8 cellular contexts compared by ENCODE assay signal in the genomic region with DNA sequence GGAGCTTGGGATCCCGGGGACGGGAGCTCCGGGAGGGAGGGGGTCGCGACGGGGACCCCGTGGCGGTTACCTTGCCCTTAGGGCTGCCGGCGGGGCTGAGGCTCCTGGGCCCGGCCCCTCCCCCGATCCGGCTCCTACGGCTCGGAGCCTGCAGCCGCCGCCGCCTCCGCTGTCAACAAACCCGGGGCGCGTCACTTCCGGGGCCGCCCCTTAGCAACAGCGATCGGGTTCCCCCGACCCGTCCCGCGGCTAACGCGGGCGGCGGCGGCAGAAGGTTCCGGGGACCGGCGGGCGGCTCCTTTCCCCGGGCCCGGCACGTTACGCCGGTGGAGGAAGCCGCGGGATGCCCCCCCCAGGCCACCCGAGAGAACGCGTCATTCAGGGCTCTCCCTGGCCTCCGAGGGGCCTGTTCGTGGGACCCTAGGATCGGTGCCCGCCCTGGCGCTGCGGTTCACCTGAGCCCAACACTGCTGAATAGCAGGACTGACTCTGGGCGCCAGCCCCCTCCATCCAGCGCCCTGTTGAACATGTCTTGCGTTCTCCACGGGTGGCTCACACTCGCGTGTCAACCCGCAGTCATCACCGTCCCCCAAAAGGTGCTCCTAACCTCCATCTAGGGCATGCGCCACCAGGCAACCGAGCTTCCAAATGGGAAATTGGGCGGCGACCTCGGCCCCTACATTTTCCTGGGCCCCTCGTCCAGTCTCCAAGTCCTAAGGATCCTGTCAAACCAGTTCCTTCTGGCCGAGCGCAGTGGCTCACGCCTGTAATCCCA. TPM values are rescaled to one million over a fixed set of nuclear protein-coding genes. Genes with fewer than 3 reads are reported as not detected.
DNase-seq lines count a peak whose midpoint lies in the region; ATAC-seq and TF ChIP-seq lines count a peak whose summit lies in the region.

Gene ZER1, minus strand, starts transcription at position 183 of the 775 bp plus-strand sequence. CDS start 16,362 bp downstream, outside the sequence.

- H3K27me3 Mint-ChIP-seq in Calu3 (ENCODE audit: unreplicated experiment) = no peaks in the 10 kb centered on the region

- H3K4me1 Mint-ChIP-seq in Calu3 (ENCODE audit: low read depth, unreplicated experiment) = peaks cover 8% of the 10 kb centered on the region

- H3K9me3 ChIP-seq in IMR-90 (ENCODE audit: control insufficient read depth, insufficient read depth, low read length) (peaks cover 2% of the 10 kb centered on the region; the same call in 1 of the 2 replicates), mucosa of rectum (ENCODE audit: control insufficient read depth in 2 of 2, low read length in 2 of 2) (no peaks in the 10 kb centered on the region)

- peaks cover 7% of the 10 kb centered on the region; the same call in 1 of the 2 replicates for H3K9me1 ChIP-seq in IMR-90 (ENCODE audit: insufficient read depth, low read length)

- 0 out of 2 replicates have a peak within 1 kb of the TSS, but pooled peaks have one; percentile 10 for H2BK20ac ChIP-seq in IMR-90 (ENCODE audit: low read depth, low read length)

- H2AFZ ChIP-seq in IMR-90 (replicated peaks; ENCODE audit: low read length, poor library complexity) = peak within 1 kb of the TSS; percentile 99

- H3K4ac ChIP-seq in IMR-90 (ENCODE audit: low read depth, low read length) = peak within 1 kb of the TSS; percentile 89

- H2AK9ac ChIP-seq in IMR-90 (replicated peaks; ENCODE audit: low read depth, low read length, poor library complexity) = peak within 1 kb of the TSS; percentile 94

- peaks cover 3% of the 10 kb centered on the region; the same call in 1 of the 2 replicates for H4K20me1 ChIP-seq in IMR-90 (ENCODE audit: insufficient read depth, low read length)

- peak within 1 kb of the TSS; percentile 91 for H2BK5ac ChIP-seq in IMR-90 (ENCODE audit: low read depth, low read length, poor library complexity, severe bottlenecking)

- POLR2A ChIA-PET in IMR-90 (lab: Charles Lee; ENCODE audit: unreplicated experiment) = no interaction called here

- H4K91ac ChIP-seq in IMR-90 (ENCODE audit: insufficient read depth, low read depth, low read length) = peak within 1 kb of the TSS; percentile 88

- CTCF ChIA-PET in Calu3 (lab: Charles Lee) = interaction anchor here (1.6 kb wide), 1 partner anchor 17 kb away, joined by 4 read pairs; no protein-coding TSS in a partner anchor
- CTCF ChIA-PET in IMR-90 (lab: Yijun Ruan, JAX) = interaction anchor here (1.0 to 1.8 kb wide), 2 partner anchors 10 to 11 kb away, joined by 3 to 4 read pairs; no protein-coding TSS in a partner anchor

- H3K56ac ChIP-seq in IMR-90 (ENCODE audit: extremely low read depth, insufficient read depth, low read length) = peak within 1 kb of the TSS; percentile 52

- H3K4me2 ChIP-seq in IMR-90 (ENCODE audit: low read depth, low read length) = peak within 1 kb of the TSS; percentile 100

- no peak for TF ChIP-seq RAD21 in IMR-90 (IDR thresholded peaks at IDR 0.05; ENCODE audit: low read length)

- H2BK120ac ChIP-seq in IMR-90 (ENCODE audit: low read depth, low read length) = peak within 1 kb of the TSS; percentile 52

- H4K8ac ChIP-seq in IMR-90 (ENCODE audit: low read depth in 2 of 2, low read length in 2 of 2) = peak within 1 kb of the TSS; percentile 96 to 97

- H3K27ac ChIP-seq in IMR-90 (ENCODE audit: insufficient read depth, low read length) (peak within 1 kb of the TSS; percentile 95), mucosa of rectum (ENCODE audit: low read depth in 2 of 2, low read length in 2 of 2) (peak within 1 kb of the TSS; percentile 97 to 98)

- peaks cover 5% of the 10 kb centered on the region for H3K4me1 ChIP-seq in IMR-90 (ENCODE audit: control insufficient read depth, insufficient read depth, low read length)
- peaks cover 13 to 15% of the 10 kb centered on the region in 2 donors for H3K4me1 ChIP-seq in mucosa of rectum (ENCODE audit: control insufficient read depth in 2 of 2, insufficient read depth in 2 of 2, low read length in 2 of 2)

- intact Hi-C loops in Calu3 (cut with micrococcal nuclease; ENCODE audit: unreplicated experiment) (no loop called here), IMR-90 (cut with micrococcal nuclease) (loop anchor here (1.0 to 2.0 kb wide), 2 partner anchors 15 to 176 kb away; partner anchors contain the start of gene TBC1D13)

- dilution Hi-C loops in IMR-90 (cut with HindIII; ENCODE audit: low sequenced_read_pairs, unreplicated experiment) = no loop called here

- WGBS in IMR-90 (ENCODE audit: extremely low coverage in 2 of 2, insufficient read length in 1 of 2), 2 experiments = 0% methylated on average over 28 of the region's 72 CpGs; no CpG with 5 or more reads in 1 of the 2 experiments

- H3K36me3 ChIP-seq in IMR-90 (ENCODE audit: control insufficient read depth, insufficient read depth, low read length) (peaks cover 4% of the 10 kb centered on the region), mucosa of rectum (ENCODE audit: control insufficient read depth in 2 of 2, insufficient read depth in 2 of 2, low read length in 2 of 2) (peaks cover 3 to 10% of the 10 kb centered on the region in 2 donors)

- in situ Hi-C loops in IMR-90 (cut with MboI; ENCODE audit: low sequenced_read_pairs) = no loop called here

- no peak for TF ChIP-seq CTCF in Calu3 (IDR thresholded peaks at IDR 0.05; ENCODE audit: unreplicated experiment)
- no peak for TF ChIP-seq CTCF in IMR-90 (conservative IDR thresholded peaks at IDR 0.05; ENCODE audit: low read depth, low read length)
- no peak for TF ChIP-seq CTCF in epithelial cell of proximal tubule (conservative IDR thresholded peaks at IDR 0.05; ENCODE audit: low read depth, low read length)

- peaks cover 5% of the 10 kb centered on the region for H3K9me3 Mint-ChIP-seq in Calu3 (ENCODE audit: low read depth, unreplicated experiment)

- peak; percentile 81 for ATAC-seq in GM21526 (IDR thresholded peaks at IDR 0.05; ENCODE audit: low FRiP score, unreplicated experiment)
- peak; percentile 96 for ATAC-seq in IMR-90 (ENCODE audit: low read depth)

- peak within 1 kb of the TSS; percentile 84 for H3K4me3 Mint-ChIP-seq in Calu3 (ENCODE audit: low read depth, unreplicated experiment)

- TF ChIP-seq POLR2A in IMR-90 (IDR thresholded peaks at IDR 0.05; ENCODE audit: low read depth, low read length) = peak; percentile 15; the same call in 1 of the 2 replicates

- peak within 1 kb of the TSS; percentile 93 for H3K9ac ChIP-seq in IMR-90 (ENCODE audit: low read depth, low read length)
- peak within 1 kb of the TSS; percentile 99 for H3K9ac ChIP-seq in mucosa of rectum (ENCODE audit: low read depth in 1 of 2, low read length in 2 of 2)

- peak within 1 kb of the TSS; percentile 99 for H3K4me3 ChIP-seq in IMR-90 (ENCODE audit: insufficient read depth, low read depth, low read length)
- H3K4me3 ChIP-seq in epithelial cell of proximal tubule (ENCODE audit: low read depth, low read length) = peak within 1 kb of the TSS; percentile 88
- H3K4me3 ChIP-seq in mucosa of rectum (ENCODE audit: low read length in 2 of 2) = peak within 1 kb of the TSS; percentile 91 to 97

- H3K36me3 Mint-ChIP-seq in Calu3 (ENCODE audit: insufficient read depth, unreplicated experiment) = peaks cover 24% of the 10 kb centered on the region

- H3K18ac ChIP-seq in IMR-90 (ENCODE audit: low read depth, low read length) = peak within 1 kb of the TSS; percentile 87

- no TSS peak for BruUV-seq in Calu3 (replicated peaks; lab: Mats Ljungman, UMichigan)
- BruUV-seq in IMR-90 (replicated peaks; lab: Mats Ljungman, UMichigan) = no TSS peak

- H2BK15ac ChIP-seq in IMR-90 (ENCODE audit: low read depth, low read length) = peak within 1 kb of the TSS; percentile 42; the same call in 1 of the 3 replicates

- H3K27me3 ChIP-seq in IMR-90 (ENCODE audit: control insufficient read depth, insufficient read depth, low read length) (no peaks in the 10 kb centered on the region), mucosa of rectum (ENCODE audit: control insufficient read depth in 2 of 2, insufficient read depth in 2 of 2, low read length in 2 of 2) (no peaks in the 10 kb centered on the region)

- H4K5ac ChIP-seq in IMR-90 (ENCODE audit: low read depth, low read length) = peak within 1 kb of the TSS; percentile 96

- H2AK5ac ChIP-seq in IMR-90 (ENCODE audit: low read depth, low read length) = peak within 1 kb of the TSS; percentile 36

- peak within 1 kb of the TSS; percentile 96 for H3K14ac ChIP-seq in IMR-90 (replicated peaks; ENCODE audit: low read depth, low read length)

- peak within 1 kb of the TSS; percentile 71 for H3K27ac Mint-ChIP-seq in Calu3 (ENCODE audit: unreplicated experiment)

- H3K79me1 ChIP-seq in IMR-90 (ENCODE audit: low read depth in 1 of 2, low read length in 2 of 2) = peaks cover 20 to 49% of the 10 kb centered on the region in 2 experiments

- DNase-seq in Calu3 = peak; percentile 91
- DNase-seq in IMR-90 = peak; percentile 83
- peak; percentile 27 for DNase-seq in OCI-M2 (lab: John Stamatoyannopoulos, UW; ENCODE audit: unreplicated experiment)
- DNase-seq in activated T-cell treated with anti-CD3 and anti-CD28 coated beads for 4 hours = peak; percentile 92
- no peak for DNase-seq in epithelial cell of proximal tubule (ENCODE audit: low read depth)
- DNase-seq in stimulated activated CD8-positive, alpha-beta memory T cell treated with anti-CD3 and anti-CD28 coated beads, Interleukin-4, amount 100 ng/mL, for 4 hours (ENCODE audit: low read depth in 2 of 2, low spot score in 1 of 2) = peak; percentile 87 to 89

- peak within 1 kb of the TSS; percentile 96 for H3K23ac ChIP-seq in IMR-90 (ENCODE audit: low read depth, low read length)

TF ChIP-seq in IMR-90, 13 proteins besides CTCF, POLR2A, EP300 and RAD21 (continues in another document):
- no peak for TF ChIP-seq CHD1 (IDR thresholded peaks at IDR 0.05; ENCODE audit: low read depth, low read length)
- TF ChIP-seq, protein P1, sequence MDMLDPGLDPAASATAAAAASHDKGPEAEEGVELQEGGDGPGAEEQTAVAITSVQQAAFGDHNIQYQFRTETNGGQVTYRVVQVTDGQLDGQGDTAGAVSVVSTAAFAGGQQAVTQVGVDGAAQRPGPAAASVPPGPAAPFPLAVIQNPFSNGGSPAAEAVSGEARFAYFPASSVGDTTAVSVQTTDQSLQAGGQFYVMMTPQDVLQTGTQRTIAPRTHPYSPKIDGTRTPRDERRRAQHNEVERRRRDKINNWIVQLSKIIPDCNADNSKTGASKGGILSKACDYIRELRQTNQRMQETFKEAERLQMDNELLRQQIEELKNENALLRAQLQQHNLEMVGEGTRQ (IDR thresholded peaks at IDR 0.05; ENCODE audit: low read depth, low read length) = no peak
- TF ChIP-seq NFE2L2 (IDR thresholded peaks at IDR 0.05; ENCODE audit: low read depth, low read length) = no peak
- TF ChIP-seq FOS (IDR thresholded peaks at IDR 0.05; ENCODE audit: low read depth, low read length) = 0 out of 2 replicates have a peak, but pooled peaks have one; percentile 2
- TF ChIP-seq SMC3 (IDR thresholded peaks at IDR 0.05; ENCODE audit: low read depth, low read length) = peak; percentile 15; the same call in 1 of the 2 replicates
- no peak; the same call in 1 of the 2 replicates for TF ChIP-seq MXI1 (IDR thresholded peaks at IDR 0.05; ENCODE audit: borderline replicate concordance, low read depth, low read length)

RNA-seq across cellular contexts. Expression of gene ZER1, which starts in this region (rescaled TPM):
- 15.2 and 20.2 TPM in 2 replicates for total RNA-seq in Calu3 (2022)
- 7.5 and 7.7 TPM in 2 replicates for total RNA-seq in IMR-90 (2012; rRNA removed)
- polyA plus RNA-seq in IMR-90 (2012; rRNA removed) = 34.9 and 45.1 TPM in 2 replicates
- 27.8 and 35.2 TPM in 2 replicates for polyA plus RNA-seq in IMR-90 (2012; cell fraction: cytosol; rRNA removed)
- 22.0 and 42.1 TPM in 2 replicates for polyA plus RNA-seq in IMR-90 (2012; cell fraction: nucleus; rRNA removed; ENCODE audit: low replicate concordance)
- total RNA-seq in epithelial cell of proximal tubule = 11.5 and 15.3 TPM in 2 replicates
